In the genomic region with DNA sequence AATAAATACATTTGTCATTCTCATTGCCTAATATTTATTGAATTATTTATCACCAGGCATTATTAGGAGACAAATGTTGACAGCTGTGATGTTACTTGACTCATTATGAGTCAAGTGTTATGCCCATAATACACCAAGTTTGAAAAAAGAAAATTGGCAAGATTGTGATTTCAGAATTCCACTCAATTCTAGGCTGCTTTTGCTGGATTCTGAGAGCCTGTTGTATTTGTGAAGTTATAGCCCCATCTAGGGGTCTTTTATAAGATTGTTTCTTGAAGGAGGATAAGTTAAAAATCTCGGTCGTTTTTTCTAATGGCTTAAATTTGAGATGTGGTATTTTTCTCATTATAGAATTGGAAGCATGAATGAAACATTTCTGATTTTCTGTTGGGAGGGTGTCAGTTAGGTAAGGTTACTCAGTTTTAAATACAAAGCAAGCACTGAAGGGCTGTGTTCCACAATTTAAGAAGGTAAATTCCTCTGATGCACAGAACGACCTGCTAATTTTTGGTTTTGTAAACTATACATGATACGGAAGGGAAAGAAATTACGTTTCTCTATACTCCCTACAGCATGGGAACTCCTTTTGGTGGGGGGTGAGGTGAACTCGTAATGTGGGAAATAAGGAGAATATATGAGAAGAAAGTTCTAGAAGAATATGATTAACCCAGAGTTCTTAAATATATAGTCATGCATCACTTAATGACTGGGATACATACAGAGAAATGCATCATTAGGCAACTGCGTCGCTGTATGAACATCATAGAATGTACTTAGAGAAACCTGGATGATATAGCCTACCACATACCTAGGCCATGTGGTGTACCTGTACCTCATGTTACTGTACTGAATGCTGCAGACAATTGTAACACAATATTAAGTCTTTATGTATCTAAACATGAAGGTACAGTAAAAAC, we compare ENCODE assay signal across 8 cellular contexts. TPM values are rescaled to one million over a fixed set of nuclear protein-coding genes. Genes with fewer than 3 reads are reported as not detected.
DNase-seq lines count a peak whose midpoint lies in the region; ATAC-seq, FAIRE-seq and TF ChIP-seq lines count a peak whose summit lies in the region.

No MANE protein-coding gene starts in this region.

- H3K27ac Mint-ChIP-seq in CD4-positive, CD25-positive, alpha-beta regulatory T cell, result no peak overlapping the region
- H3K27ac Mint-ChIP-seq in memory B cell, result no peak overlapping the region
- H3K27ac Mint-ChIP-seq in activated CD8-positive, alpha-beta memory T cell treated with anti-CD3 and anti-CD28 coated beads, Interleukin-2, amount 10 ng/mL, durations not matched to agents 7 days and 5 days, result no peak overlapping the region

- H3K9me3 Mint-ChIP-seq in CD4-positive, CD25-positive, alpha-beta regulatory T cell, result no peaks in the 10 kb centered on the region
- H3K9me3 Mint-ChIP-seq in memory B cell, result no peaks in the 10 kb centered on the region
- no peaks in the 10 kb centered on the region for H3K9me3 Mint-ChIP-seq in activated CD8-positive, alpha-beta memory T cell treated with anti-CD3 and anti-CD28 coated beads, Interleukin-2, amount 10 ng/mL, durations not matched to agents 7 days and 5 days (ENCODE audit: low read depth)

- H3K36me3 Mint-ChIP-seq in CD4-positive, CD25-positive, alpha-beta regulatory T cell, result no peaks in the 10 kb centered on the region
- no peaks in the 10 kb centered on the region for H3K36me3 Mint-ChIP-seq in memory B cell
- H3K36me3 Mint-ChIP-seq in activated CD8-positive, alpha-beta memory T cell treated with anti-CD3 and anti-CD28 coated beads, Interleukin-2, amount 10 ng/mL, durations not matched to agents 7 days and 5 days, result no peaks in the 10 kb centered on the region

- POLR2A ChIA-PET in HEK293 (lab: Yijun Ruan, JAX), result interaction anchor here (1.5 kb wide), 1 partner anchor 142 kb away, joined by 3 read pairs; no protein-coding TSS in a partner anchor

- H3K27me3 ChIP-seq in CD4-positive, CD25-positive, alpha-beta regulatory T cell (ENCODE audit: control insufficient read depth, insufficient read depth, low read length), result no peaks in the 10 kb centered on the region

- no peaks in the 10 kb centered on the region for H3K4me1 ChIP-seq in CD4-positive, CD25-positive, alpha-beta regulatory T cell (ENCODE audit: control insufficient read depth, insufficient read depth, low read length, poor library complexity, severe bottlenecking)
- no peaks in the 10 kb centered on the region for H3K4me1 ChIP-seq in HEK293 (ENCODE audit: control insufficient read depth, insufficient read depth, low read length)

- ATAC-seq in CD4-positive, CD25-positive, alpha-beta regulatory T cell (ENCODE audit: low read depth in 2 of 2), result no peak
- ATAC-seq in memory B cell (ENCODE audit: low read depth), result peak; percentile 50
- ATAC-seq in activated CD8-positive, alpha-beta memory T cell treated with anti-CD3 and anti-CD28 coated beads, Interleukin-2, amount 10 ng/mL, durations not matched to agents 7 days and 5 days, result no peak
- ATAC-seq in HG02588 (IDR thresholded peaks at IDR 0.05; ENCODE audit: unreplicated experiment), result no peak

- TF ChIP-seq CTCF in HEK293 (tag by site-specific recombination; IDR thresholded peaks at IDR 0.05), result 0 out of 2 replicates have a peak, but pooled peaks have one; percentile 12

- peaks cover 4% of the 10 kb centered on the region for H3K27me3 Mint-ChIP-seq in CD4-positive, CD25-positive, alpha-beta regulatory T cell
- H3K27me3 Mint-ChIP-seq in memory B cell, result no peaks in the 10 kb centered on the region
- no peaks in the 10 kb centered on the region for H3K27me3 Mint-ChIP-seq in activated CD8-positive, alpha-beta memory T cell treated with anti-CD3 and anti-CD28 coated beads, Interleukin-2, amount 10 ng/mL, durations not matched to agents 7 days and 5 days

- H3K4me3 ChIP-seq in CD4-positive, CD25-positive, alpha-beta regulatory T cell (ENCODE audit: low read depth, low read length), result no peak overlapping the region
- H3K4me3 ChIP-seq in HEK293 (ENCODE audit: low read depth, low read length), result no peak overlapping the region

- no peaks in the 10 kb centered on the region for H3K9me3 ChIP-seq in CD4-positive, CD25-positive, alpha-beta regulatory T cell (ENCODE audit: control insufficient read depth in 2 of 2, low read length in 2 of 2)
- no peaks in the 10 kb centered on the region for H3K9me3 ChIP-seq in HEK293 (ENCODE audit: control insufficient read depth, insufficient read depth, low read depth, low read length)

- peaks cover 0 to 4% (median under 1%) of the 10 kb centered on the region in 4 donors for H3K4me1 Mint-ChIP-seq in CD4-positive, CD25-positive, alpha-beta regulatory T cell
- H3K4me1 Mint-ChIP-seq in memory B cell, result no peaks in the 10 kb centered on the region
- H3K4me1 Mint-ChIP-seq in activated CD8-positive, alpha-beta memory T cell treated with anti-CD3 and anti-CD28 coated beads, Interleukin-2, amount 10 ng/mL, durations not matched to agents 7 days and 5 days, result no peaks in the 10 kb centered on the region

- no peak overlapping the region for H3K27ac ChIP-seq in CD4-positive, CD25-positive, alpha-beta regulatory T cell (ENCODE audit: insufficient read depth, low read length, poor library complexity, severe bottlenecking)
- no peak overlapping the region for H3K27ac ChIP-seq in HEK293 (ENCODE audit: extremely low read depth, low read depth, low read length)

- DNase-seq in CD4-positive, CD25-positive, alpha-beta regulatory T cell, result peak in 2 of 3 donors; percentile 43 to 48
- DNase-seq in NCI-H82 (lab: John Stamatoyannopoulos, UW), result peak; percentile 63
- DNase-seq in memory B cell (ENCODE audit: low spot score in 2 of 2), result peak in 1 of 2 donors; percentile 25
- no peak for DNase-seq in activated T-cell treated with anti-CD3 and anti-CD28 coated beads, Interleukin-2, amount 50 U/mL, for 48 hours
- DNase-seq in activated CD8-positive, alpha-beta memory T cell treated with anti-CD3 and anti-CD28 coated beads, Interleukin-2, amount 10 ng/mL, durations not matched to agents 7 days and 5 days, result no peak

- H3K36me3 ChIP-seq in CD4-positive, CD25-positive, alpha-beta regulatory T cell (ENCODE audit: control insufficient read depth, insufficient read depth, low read length), result no peaks in the 10 kb centered on the region
- H3K36me3 ChIP-seq in HEK293 (ENCODE audit: control insufficient read depth in 2 of 2, insufficient read depth in 1 of 2, low read length in 2 of 2), result no peaks in the 10 kb centered on the region

- no peak overlapping the region for H3K4me3 Mint-ChIP-seq in CD4-positive, CD25-positive, alpha-beta regulatory T cell
- H3K4me3 Mint-ChIP-seq in memory B cell, result no peak overlapping the region
- H3K4me3 Mint-ChIP-seq in activated CD8-positive, alpha-beta memory T cell treated with anti-CD3 and anti-CD28 coated beads, Interleukin-2, amount 10 ng/mL, durations not matched to agents 7 days and 5 days, result no peak overlapping the region

- CTCF ChIA-PET in HEK293 (lab: Yijun Ruan, JAX), result interaction anchor here (0.7 to 6.8 kb wide), 29 partner anchors 8 to 1152 kb away, joined by 3 to 70 read pairs (median 4); no protein-coding TSS in a partner anchor
- CTCF ChIA-PET in activated CD8-positive, alpha-beta memory T cell treated with anti-CD3 and anti-CD28 coated beads, Interleukin-2, amount 10 ng/mL, durations not matched to agents 7 days and 5 days (lab: Charles Lee), result interaction anchor here (0.8 to 4.8 kb wide), 14 partner anchors 8 to 449 kb away, joined by 3 to 27 read pairs (median 4); no protein-coding TSS in a partner anchor

- peak; percentile 88 for FAIRE-seq in colon (lab: Jason Lieb, UNC)

TF ChIP-seq in HEK293, 187 proteins besides CTCF, POLR2A, EP300 and RAD21:
- TF ChIP-seq ZNF776 (tag by site-specific recombination; IDR thresholded peaks at IDR 0.05; ENCODE audit: borderline replicate concordance), result no peak
- TF ChIP-seq ZBTB6 (tag by site-specific recombination; IDR thresholded peaks at IDR 0.05), result no peak
- peak; percentile 83 for TF ChIP-seq ZNF654 (tag by site-specific recombination; IDR thresholded peaks at IDR 0.05; ENCODE audit: low read depth)

RNA-seq across cellular contexts. Expression of gene STK31, which starts 2.6 kb away (rescaled TPM):
- total RNA-seq in CD4-positive, CD25-positive, alpha-beta regulatory T cell, result 0.44 TPM
- under 1 TPM in 1 of 4 donors, not detected in 3; 0.11 TPM for polyA plus RNA-seq in CD4-positive, CD25-positive, alpha-beta regulatory T cell
- under 1 TPM in 1 of 2 experiments, not detected in 1; 0.07 TPM for total RNA-seq in activated CD8-positive, alpha-beta memory T cell treated with anti-CD3 and anti-CD28 coated beads, Interleukin-2, amount 10 ng/mL, durations not matched to agents 7 days and 5 days

RNA-seq across cellular contexts. Expression of gene FAM221A, which starts 32.6 kb away (rescaled TPM):
- 3.5 TPM for total RNA-seq in CD4-positive, CD25-positive, alpha-beta regulatory T cell
- polyA plus RNA-seq in CD4-positive, CD25-positive, alpha-beta regulatory T cell, result 1 to 10 TPM; 3.1 to 9.0 (median 5.4) TPM
- 1 to 10 TPM; 5.6 to 6.1 TPM for total RNA-seq in activated CD8-positive, alpha-beta memory T cell treated with anti-CD3 and anti-CD28 coated beads, Interleukin-2, amount 10 ng/mL, durations not matched to agents 7 days and 5 days

Comparison
In these comparisons a context has a peak if more than half of its experiments do, and no peak if none do; other contexts are left out.
1. DNase-seq: peak in CD4-positive, CD25-positive, alpha-beta regulatory T cell (2 of 3) and NCI-H82 (single experiment); none in activated T-cell treated with anti-CD3 and anti-CD28 coated beads, Interleukin-2, amount 50 U/mL, for 48 hours (0 of 2) and activated CD8-positive, alpha-beta memory T cell treated with anti-CD3 and anti-CD28 coated beads, Interleukin-2, amount 10 ng/mL, durations not matched to agents 7 days and 5 days (single experiment).